1 cellular context compared by ENCODE assay signal in the genomic region with DNA sequence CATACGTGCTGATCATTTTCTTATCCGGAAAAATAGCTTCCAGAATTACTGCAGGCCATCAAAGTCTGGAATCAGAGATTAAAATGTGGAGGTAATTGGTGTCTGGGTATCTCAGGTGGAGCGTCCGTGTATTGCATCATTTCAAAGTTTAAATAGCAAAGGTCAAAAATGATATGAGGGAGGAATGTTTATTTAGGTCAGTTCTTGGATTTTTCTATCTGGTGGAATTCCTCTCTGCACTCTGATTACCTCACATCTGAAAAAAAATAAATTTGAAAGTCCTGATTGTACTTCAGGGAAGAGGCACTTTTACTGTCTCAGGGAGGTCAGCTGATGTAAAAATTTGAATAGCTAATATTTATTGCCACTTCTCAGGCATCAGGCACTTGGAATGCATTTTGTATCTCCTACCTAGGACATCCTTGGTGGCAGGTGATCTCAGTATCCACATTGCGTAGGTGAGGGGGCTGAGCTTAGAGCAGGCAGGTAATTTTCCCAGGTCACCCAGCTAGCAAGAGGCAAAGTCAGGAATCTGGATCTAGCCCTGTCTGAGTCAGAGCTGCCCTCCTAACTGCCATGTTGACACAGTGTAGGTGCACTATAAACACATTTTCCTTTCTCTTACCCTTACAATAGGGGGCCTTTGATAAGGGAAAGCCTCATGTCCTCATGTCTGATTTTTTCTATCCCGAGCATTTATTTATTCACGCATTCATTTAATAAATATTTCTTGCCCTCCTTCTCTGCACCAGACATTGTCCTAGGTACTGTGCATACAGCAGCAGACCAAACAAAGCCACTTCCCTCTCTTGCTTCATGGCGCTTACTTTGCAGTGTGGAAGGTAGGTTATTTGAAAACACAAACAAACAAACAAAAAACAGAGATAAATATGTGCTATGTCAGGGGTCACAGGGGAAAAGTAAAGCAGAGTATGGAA.
TF ChIP-seq lines count a peak whose summit lies in the region.

No MANE protein-coding gene starts in this region.

TF ChIP-seq in HepG2, 621 proteins besides CTCF, POLR2A, EP300 and RAD21 (continued from another document):
- TF ChIP-seq, protein P1, sequence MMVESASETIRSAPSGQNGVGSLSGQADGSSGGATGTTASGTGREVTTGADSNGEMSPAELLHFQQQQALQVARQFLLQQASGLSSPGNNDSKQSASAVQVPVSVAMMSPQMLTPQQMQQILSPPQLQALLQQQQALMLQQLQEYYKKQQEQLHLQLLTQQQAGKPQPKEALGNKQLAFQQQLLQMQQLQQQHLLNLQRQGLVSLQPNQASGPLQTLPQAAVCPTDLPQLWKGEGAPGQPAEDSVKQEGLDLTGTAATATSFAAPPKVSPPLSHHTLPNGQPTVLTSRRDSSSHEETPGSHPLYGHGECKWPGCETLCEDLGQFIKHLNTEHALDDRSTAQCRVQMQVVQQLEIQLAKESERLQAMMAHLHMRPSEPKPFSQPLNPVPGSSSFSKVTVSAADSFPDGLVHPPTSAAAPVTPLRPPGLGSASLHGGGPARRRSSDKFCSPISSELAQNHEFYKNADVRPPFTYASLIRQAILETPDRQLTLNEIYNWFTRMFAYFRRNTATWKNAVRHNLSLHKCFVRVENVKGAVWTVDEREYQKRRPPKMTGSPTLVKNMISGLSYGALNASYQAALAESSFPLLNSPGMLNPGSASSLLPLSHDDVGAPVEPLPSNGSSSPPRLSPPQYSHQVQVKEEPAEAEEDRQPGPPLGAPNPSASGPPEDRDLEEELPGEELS (CRISPR knock-in tag; IDR thresholded peaks at IDR 0.05), result 0 out of 2 replicates have a peak, but pooled peaks have one; percentile 11
- 0 out of 2 replicates have a peak, but pooled peaks have one; percentile 13 for TF ChIP-seq NR2F2 (IDR thresholded peaks at IDR 0.05; ENCODE audit: borderline replicate concordance, low read depth)
- TF ChIP-seq, protein P2, sequence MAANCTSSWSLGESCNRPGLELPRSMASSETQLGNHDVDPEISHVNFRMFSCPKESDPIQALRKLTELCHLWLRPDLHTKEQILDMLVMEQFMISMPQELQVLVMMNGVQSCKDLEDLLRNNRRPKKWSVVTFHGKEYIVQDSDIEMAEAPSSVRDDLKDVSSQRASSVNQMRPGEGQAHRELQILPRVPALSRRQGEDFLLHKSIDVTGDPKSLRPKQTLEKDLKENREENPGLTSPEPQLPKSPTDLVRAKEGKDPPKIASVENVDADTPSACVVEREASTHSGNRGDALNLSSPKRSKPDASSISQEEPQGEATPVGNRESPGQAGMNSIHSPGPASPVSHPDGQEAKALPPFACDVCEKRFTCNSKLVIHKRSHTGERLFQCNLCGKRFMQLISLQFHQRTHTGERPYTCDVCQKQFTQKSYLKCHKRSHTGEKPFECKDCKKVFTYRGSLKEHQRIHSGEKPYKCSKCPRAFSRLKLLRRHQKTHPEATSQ (CRISPR knock-in tag; IDR thresholded peaks at IDR 0.05; ENCODE audit: borderline replicate concordance), result no peak
- TF ChIP-seq ZNF253 (CRISPR knock-in tag; IDR thresholded peaks at IDR 0.05; ENCODE audit: borderline replicate concordance), result no peak
- TF ChIP-seq, protein P3, sequence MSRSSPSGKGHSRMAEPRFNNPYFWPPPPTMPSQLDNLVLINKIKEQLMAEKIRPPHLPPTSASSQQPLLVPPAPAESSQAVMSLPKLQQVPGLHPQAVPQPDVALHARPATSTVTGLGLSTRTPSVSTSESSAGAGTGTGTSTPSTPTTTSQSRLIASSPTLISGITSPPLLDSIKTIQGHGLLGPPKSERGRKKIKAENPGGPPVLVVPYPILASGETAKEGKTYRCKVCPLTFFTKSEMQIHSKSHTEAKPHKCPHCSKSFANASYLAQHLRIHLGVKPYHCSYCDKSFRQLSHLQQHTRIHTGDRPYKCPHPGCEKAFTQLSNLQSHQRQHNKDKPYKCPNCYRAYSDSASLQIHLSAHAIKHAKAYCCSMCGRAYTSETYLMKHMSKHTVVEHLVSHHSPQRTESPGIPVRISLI (CRISPR knock-in tag; IDR thresholded peaks at IDR 0.05; ENCODE audit: borderline replicate concordance), result peak; percentile 66; the same call in 1 of the 2 replicates
- peak; percentile 75 for TF ChIP-seq NCOR1 (IDR thresholded peaks at IDR 0.05; ENCODE audit: borderline replicate concordance, low read length)
- peak; percentile 88 for TF ChIP-seq CEBPG (CRISPR knock-in tag; IDR thresholded peaks at IDR 0.05)
- TF ChIP-seq FOXA1 (IDR thresholded peaks at IDR 0.05), result no peak
- TF ChIP-seq FOXA1 (CRISPR knock-in tag; IDR thresholded peaks at IDR 0.05), result peak; percentile 51
- 0 out of 2 replicates have a peak, but pooled peaks have one; percentile 20 for TF ChIP-seq FOSL1 (CRISPR knock-in tag; IDR thresholded peaks at IDR 0.05; ENCODE audit: borderline replicate concordance)
- TF ChIP-seq POLR2AphosphoS2 (IDR thresholded peaks at IDR 0.05; ENCODE audit: low read depth, low read length), result no peak
- peak; percentile 73; the same call in 1 of the 2 replicates for TF ChIP-seq NR2F6 (IDR thresholded peaks at IDR 0.05)
- peak; percentile 74 for TF ChIP-seq NR2F6 (CRISPR knock-in tag; IDR thresholded peaks at IDR 0.05)
- 0 out of 2 replicates have a peak, but pooled peaks have one; percentile 26 for TF ChIP-seq ZNF644 (CRISPR knock-in tag; IDR thresholded peaks at IDR 0.05; ENCODE audit: low read depth)
- TF ChIP-seq NR2F1 (CRISPR knock-in tag; IDR thresholded peaks at IDR 0.05), result peak in 1 of 2 experiments; percentile 77; a peak in 2 of 4 replicates
